In genomic region chr5:17216974-17217325, GRCh38 we compare ENCODE assay signal across 8 cellular contexts. TPM values are rescaled to one million over a fixed set of nuclear protein-coding genes. Genes with fewer than 3 reads are reported as not detected.
A peak's percentile ranks its signal among the peaks of the same experiment; 100 is the strongest.
DNase-seq lines count a peak whose midpoint lies in the region; ATAC-seq and TF ChIP-seq lines count a peak whose summit lies in the region.

No MANE protein-coding gene starts in this region.

- no peak for TF ChIP-seq POLR2A in lower leg skin (IDR thresholded peaks at IDR 0.05)

- peaks cover 23% of the 10 kb centered on the region for H3K4me1 Mint-ChIP-seq in MCF 10A (ENCODE audit: insufficient read depth, unreplicated experiment)
- H3K4me1 Mint-ChIP-seq in type B pancreatic cell (ENCODE audit: unreplicated experiment) = peaks cover 31% of the 10 kb centered on the region

- H3K9me3 Mint-ChIP-seq in MCF 10A (ENCODE audit: unreplicated experiment) (no peaks in the 10 kb centered on the region), type B pancreatic cell (no peaks in the 10 kb centered on the region)

- H3K36me3 Mint-ChIP-seq in MCF 10A (ENCODE audit: insufficient read depth, unreplicated experiment) = peaks cover 14% of the 10 kb centered on the region
- peaks cover 19% of the 10 kb centered on the region for H3K36me3 Mint-ChIP-seq in type B pancreatic cell

- H3K4me3 ChIP-seq in lower leg skin (ENCODE audit: low read depth, poor library complexity, severe bottlenecking) = peak overlapping the region; percentile 20

- H3K27ac Mint-ChIP-seq in MCF 10A (ENCODE audit: low read depth, unreplicated experiment) = peak overlapping the region; percentile 52
- H3K27ac Mint-ChIP-seq in type B pancreatic cell = peak overlapping the region; percentile 89

- TF ChIP-seq CTCF in MCF 10A (IDR thresholded peaks at IDR 0.05; ENCODE audit: unreplicated experiment) = no peak
- TF ChIP-seq CTCF in lower leg skin (IDR thresholded peaks at IDR 0.05) = no peak
- no peak for TF ChIP-seq CTCF in type B pancreatic cell (conservative IDR thresholded peaks at IDR 0.05)

- no TSS peak for BruUV-seq in MCF 10A (replicated peaks; lab: Mats Ljungman, UMichigan)

- no peak for ATAC-seq in HG02759 (IDR thresholded peaks at IDR 0.05; ENCODE audit: unreplicated experiment)

- H3K27me3 Mint-ChIP-seq in MCF 10A (ENCODE audit: insufficient read depth, unreplicated experiment) = no peaks in the 10 kb centered on the region
- H3K27me3 Mint-ChIP-seq in type B pancreatic cell = no peaks in the 10 kb centered on the region

- WGBS in lower leg skin, 2 donors = 1 to 2% methylated on average over 13 of the region's 14 CpGs

- H3K4me3 Mint-ChIP-seq in MCF 10A (ENCODE audit: unreplicated experiment) = peak overlapping the region; percentile 83
- peak overlapping the region; percentile 96 for H3K4me3 Mint-ChIP-seq in type B pancreatic cell

- POLR2A ChIA-PET in MCF 10A (lab: Yijun Ruan, JAX) = interaction anchor here (1.1 to 2.6 kb wide), 5 partner anchors 390 to 1098 kb away, joined by 3 to 20 read pairs (median 5); no protein-coding TSS in a partner anchor

- CTCF ChIA-PET in MCF 10A (lab: Yijun Ruan, JAX) = interaction anchor here (0.6 to 6.0 kb wide), 30 partner anchors 9 to 1115 kb away, joined by 3 to 111 read pairs (median 5); no protein-coding TSS in a partner anchor

- peak; percentile 63 for DNase-seq in COR-L47 (lab: John Stamatoyannopoulos, UW)
- peak; percentile 50 for DNase-seq in LHCN-M2 (ENCODE audit: low read depth)
- DNase-seq in MCF 10A (ENCODE audit: unreplicated experiment) = peak; percentile 48
- DNase-seq in lower leg skin (ENCODE audit: low spot score in 2 of 2) = peak; percentile 41 to 87
- DNase-seq in type B pancreatic cell (ENCODE audit: extremely low spot score, unreplicated experiment) = peak; percentile 79
- DNase-seq in activated CD4-positive, alpha-beta T cell treated with anti-CD3 and anti-CD28 coated beads, Interleukin-2, amount 50 U/mL, for 1 hour = no peak
- DNase-seq in cerebellar nuclear complex (lab: John Stamatoyannopoulos, UW) = no peak

- intact Hi-C loops in MCF 10A (cut with micrococcal nuclease) = loop anchor here (1.0 to 10.0 kb wide), 9 partner anchors 45 to 1478 kb away; no protein-coding TSS in a partner anchor
- intact Hi-C loops in lower leg skin (cut with DNase I; ENCODE audit: low total_unique reads) = loop anchor here (5.0 to 10.0 kb wide), 2 partner anchors 1068 to 1095 kb away; no protein-coding TSS in a partner anchor

RNA-seq across cellular contexts. Expression of gene BASP1, which starts 0.5 kb away (rescaled TPM):
- total RNA-seq in LHCN-M2 (2014; rRNA removed) (155 and 164 TPM in 2 replicates), MCF 10A (2022) (76.3 and 84.5 TPM in 2 replicates), lower leg skin (10 to 100 TPM; 22.1 to 37.1 (median 26.8) TPM), type B pancreatic cell (ENCODE audit: low replicate concordance) (131 and 197 TPM in 2 replicates)
- 102 TPM for polyA plus RNA-seq in LHCN-M2 (2012)

Comparison
In these comparisons a context has a peak if more than half of its experiments do, and no peak if none do; other contexts are left out.
1. DNase-seq: peak in COR-L47 (single experiment), LHCN-M2 (single experiment), MCF 10A (single experiment), lower leg skin (2 of 2) and type B pancreatic cell (single experiment); none in activated CD4-positive, alpha-beta T cell treated with anti-CD3 and anti-CD28 coated beads, Interleukin-2, amount 50 U/mL, for 1 hour (single experiment) and cerebellar nuclear complex (0 of 2).